ENCODE assay signal across 1 cellular context in the genomic region with DNA sequence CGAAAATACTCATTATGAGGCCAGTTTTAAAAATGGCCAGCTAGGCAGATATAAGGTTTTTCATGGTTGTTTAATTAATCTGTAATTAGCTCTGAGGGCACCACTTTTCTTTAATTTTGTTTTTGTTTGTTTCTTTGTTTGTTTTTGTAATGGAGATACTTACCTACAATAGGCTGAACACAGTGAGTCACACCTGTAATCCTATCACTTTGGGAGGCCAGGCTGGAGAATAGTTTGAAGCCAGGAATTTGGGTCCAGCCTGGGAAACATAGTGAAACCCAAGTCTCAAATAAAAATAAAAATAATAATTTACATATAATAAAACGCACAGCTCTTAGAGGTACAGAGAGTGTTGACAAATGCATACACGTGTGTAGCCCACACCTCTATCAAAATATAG.
A peak's percentile ranks its signal among the peaks of the same experiment; 100 is the strongest.
TF ChIP-seq lines count a peak whose summit lies in the region.

No MANE protein-coding gene starts in this region.

TF ChIP-seq in H1, 55 proteins besides CTCF, POLR2A, EP300 and RAD21:
- TF ChIP-seq JUN (IDR thresholded peaks at IDR 0.05; ENCODE audit: low read depth, low read length) = peak; percentile 69; the same call in 1 of the 2 replicates
- TF ChIP-seq, protein P1, sequence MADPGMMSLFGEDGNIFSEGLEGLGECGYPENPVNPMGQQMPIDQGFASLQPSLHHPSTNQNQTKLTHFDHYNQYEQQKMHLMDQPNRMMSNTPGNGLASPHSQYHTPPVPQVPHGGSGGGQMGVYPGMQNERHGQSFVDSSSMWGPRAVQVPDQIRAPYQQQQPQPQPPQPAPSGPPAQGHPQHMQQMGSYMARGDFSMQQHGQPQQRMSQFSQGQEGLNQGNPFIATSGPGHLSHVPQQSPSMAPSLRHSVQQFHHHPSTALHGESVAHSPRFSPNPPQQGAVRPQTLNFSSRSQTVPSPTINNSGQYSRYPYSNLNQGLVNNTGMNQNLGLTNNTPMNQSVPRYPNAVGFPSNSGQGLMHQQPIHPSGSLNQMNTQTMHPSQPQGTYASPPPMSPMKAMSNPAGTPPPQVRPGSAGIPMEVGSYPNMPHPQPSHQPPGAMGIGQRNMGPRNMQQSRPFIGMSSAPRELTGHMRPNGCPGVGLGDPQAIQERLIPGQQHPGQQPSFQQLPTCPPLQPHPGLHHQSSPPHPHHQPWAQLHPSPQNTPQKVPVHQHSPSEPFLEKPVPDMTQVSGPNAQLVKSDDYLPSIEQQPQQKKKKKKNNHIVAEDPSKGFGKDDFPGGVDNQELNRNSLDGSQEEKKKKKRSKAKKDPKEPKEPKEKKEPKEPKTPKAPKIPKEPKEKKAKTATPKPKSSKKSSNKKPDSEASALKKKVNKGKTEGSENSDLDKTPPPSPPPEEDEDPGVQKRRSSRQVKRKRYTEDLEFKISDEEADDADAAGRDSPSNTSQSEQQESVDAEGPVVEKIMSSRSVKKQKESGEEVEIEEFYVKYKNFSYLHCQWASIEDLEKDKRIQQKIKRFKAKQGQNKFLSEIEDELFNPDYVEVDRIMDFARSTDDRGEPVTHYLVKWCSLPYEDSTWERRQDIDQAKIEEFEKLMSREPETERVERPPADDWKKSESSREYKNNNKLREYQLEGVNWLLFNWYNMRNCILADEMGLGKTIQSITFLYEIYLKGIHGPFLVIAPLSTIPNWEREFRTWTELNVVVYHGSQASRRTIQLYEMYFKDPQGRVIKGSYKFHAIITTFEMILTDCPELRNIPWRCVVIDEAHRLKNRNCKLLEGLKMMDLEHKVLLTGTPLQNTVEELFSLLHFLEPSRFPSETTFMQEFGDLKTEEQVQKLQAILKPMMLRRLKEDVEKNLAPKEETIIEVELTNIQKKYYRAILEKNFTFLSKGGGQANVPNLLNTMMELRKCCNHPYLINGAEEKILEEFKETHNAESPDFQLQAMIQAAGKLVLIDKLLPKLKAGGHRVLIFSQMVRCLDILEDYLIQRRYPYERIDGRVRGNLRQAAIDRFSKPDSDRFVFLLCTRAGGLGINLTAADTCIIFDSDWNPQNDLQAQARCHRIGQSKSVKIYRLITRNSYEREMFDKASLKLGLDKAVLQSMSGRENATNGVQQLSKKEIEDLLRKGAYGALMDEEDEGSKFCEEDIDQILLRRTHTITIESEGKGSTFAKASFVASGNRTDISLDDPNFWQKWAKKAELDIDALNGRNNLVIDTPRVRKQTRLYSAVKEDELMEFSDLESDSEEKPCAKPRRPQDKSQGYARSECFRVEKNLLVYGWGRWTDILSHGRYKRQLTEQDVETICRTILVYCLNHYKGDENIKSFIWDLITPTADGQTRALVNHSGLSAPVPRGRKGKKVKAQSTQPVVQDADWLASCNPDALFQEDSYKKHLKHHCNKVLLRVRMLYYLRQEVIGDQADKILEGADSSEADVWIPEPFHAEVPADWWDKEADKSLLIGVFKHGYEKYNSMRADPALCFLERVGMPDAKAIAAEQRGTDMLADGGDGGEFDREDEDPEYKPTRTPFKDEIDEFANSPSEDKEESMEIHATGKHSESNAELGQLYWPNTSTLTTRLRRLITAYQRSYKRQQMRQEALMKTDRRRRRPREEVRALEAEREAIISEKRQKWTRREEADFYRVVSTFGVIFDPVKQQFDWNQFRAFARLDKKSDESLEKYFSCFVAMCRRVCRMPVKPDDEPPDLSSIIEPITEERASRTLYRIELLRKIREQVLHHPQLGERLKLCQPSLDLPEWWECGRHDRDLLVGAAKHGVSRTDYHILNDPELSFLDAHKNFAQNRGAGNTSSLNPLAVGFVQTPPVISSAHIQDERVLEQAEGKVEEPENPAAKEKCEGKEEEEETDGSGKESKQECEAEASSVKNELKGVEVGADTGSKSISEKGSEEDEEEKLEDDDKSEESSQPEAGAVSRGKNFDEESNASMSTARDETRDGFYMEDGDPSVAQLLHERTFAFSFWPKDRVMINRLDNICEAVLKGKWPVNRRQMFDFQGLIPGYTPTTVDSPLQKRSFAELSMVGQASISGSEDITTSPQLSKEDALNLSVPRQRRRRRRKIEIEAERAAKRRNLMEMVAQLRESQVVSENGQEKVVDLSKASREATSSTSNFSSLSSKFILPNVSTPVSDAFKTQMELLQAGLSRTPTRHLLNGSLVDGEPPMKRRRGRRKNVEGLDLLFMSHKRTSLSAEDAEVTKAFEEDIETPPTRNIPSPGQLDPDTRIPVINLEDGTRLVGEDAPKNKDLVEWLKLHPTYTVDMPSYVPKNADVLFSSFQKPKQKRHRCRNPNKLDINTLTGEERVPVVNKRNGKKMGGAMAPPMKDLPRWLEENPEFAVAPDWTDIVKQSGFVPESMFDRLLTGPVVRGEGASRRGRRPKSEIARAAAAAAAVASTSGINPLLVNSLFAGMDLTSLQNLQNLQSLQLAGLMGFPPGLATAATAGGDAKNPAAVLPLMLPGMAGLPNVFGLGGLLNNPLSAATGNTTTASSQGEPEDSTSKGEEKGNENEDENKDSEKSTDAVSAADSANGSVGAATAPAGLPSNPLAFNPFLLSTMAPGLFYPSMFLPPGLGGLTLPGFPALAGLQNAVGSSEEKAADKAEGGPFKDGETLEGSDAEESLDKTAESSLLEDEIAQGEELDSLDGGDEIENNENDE (IDR thresholded peaks at IDR 0.05; ENCODE audit: insufficient replicate concordance, low read length) = peak; percentile 80
- peak; percentile 81 for TF ChIP-seq JUND (IDR thresholded peaks at IDR 0.05; ENCODE audit: low read length)
- no peak for TF ChIP-seq KDM4A (IDR thresholded peaks at IDR 0.05; ENCODE audit: low read depth, low read length, severe bottlenecking)
- TF ChIP-seq POU5F1 (IDR thresholded peaks at IDR 0.05; ENCODE audit: low read depth, low read length) = 0 out of 2 replicates have a peak, but pooled peaks have one; percentile 32
- no peak for TF ChIP-seq PHF8 (conservative IDR thresholded peaks at IDR 0.05; ENCODE audit: low read depth, low read length)
- TF ChIP-seq SIX5 (IDR thresholded peaks at IDR 0.05; ENCODE audit: low read depth, low read length) = no peak
